ENCODE assay signal across 29 cellular contexts in the genomic region with DNA sequence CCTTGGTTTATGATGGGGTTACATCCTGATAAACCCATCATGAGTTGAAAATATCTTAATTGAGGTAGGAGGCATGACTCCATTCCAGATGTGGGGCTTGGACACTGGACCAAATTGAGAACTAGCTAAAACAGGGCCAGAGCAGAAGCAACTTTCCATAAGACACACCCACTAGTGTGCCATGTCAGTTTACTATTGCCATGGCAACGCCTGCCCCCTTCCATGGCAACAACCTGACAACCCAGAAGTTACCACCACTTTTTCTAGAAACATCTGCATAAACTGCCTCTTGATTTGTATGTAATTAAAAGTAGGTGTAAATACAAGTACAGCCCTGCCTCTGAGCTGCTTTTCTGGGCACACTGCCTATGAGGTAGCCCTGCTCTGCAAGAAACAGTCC. TPM values are rescaled to one million over a fixed set of nuclear protein-coding genes. Genes with fewer than 3 reads are reported as not detected.
DNase-seq lines count a peak whose midpoint lies in the region; TF ChIP-seq lines count a peak whose summit lies in the region.
"Had no signal": no experiment of that assay in that cellular context is flagged by ENCODE, and none has a peak within 500 bp of the region (broad histone marks: within the 10 kb centered on the region; RNA-seq: fewer than 3 reads in every experiment).

No MANE protein-coding gene starts in this region.

- no peak for TF ChIP-seq POLR2A in suprapubic skin (IDR thresholded peaks at IDR 0.05)

- H3K27ac ChIP-seq in suprapubic skin (peak overlapping the region; percentile 33), coronary artery (no peak overlapping the region)
- H3K27ac ChIP-seq: heart right ventricle, spleen had no signal

- intact Hi-C loops in posterior vena cava (cut with DNase I): no loop called here

- no peaks in the 10 kb centered on the region for H3K9me3 ChIP-seq in NT2/D1 (ENCODE audit: insufficient read depth, low read length)
- H3K9me3 ChIP-seq in suprapubic skin: no peaks in the 10 kb centered on the region
- H3K9me3 ChIP-seq: HAP-1, heart right ventricle, spleen had no signal

- H3K9ac ChIP-seq in NT2/D1 (ENCODE audit: insufficient read length, low read depth): no peak overlapping the region

- H3K4me1 ChIP-seq in NT2/D1 (ENCODE audit: insufficient read depth, insufficient read length) (peaks cover 2% of the 10 kb centered on the region), suprapubic skin (peaks cover 61% of the 10 kb centered on the region)
- H3K4me1 ChIP-seq: HAP-1, heart right ventricle, spleen had no signal

- TF ChIP-seq CTCF in epithelial cell of esophagus (IDR thresholded peaks at IDR 0.05; ENCODE audit: insufficient read depth, low read depth, low read length, missing control alignments): no peak
- no peak for TF ChIP-seq CTCF in suprapubic skin (IDR thresholded peaks at IDR 0.05)
- TF ChIP-seq CTCF in coronary artery (IDR thresholded peaks at IDR 0.05): no peak

- peak; percentile 50 for DNase-seq in NCI-H748 (lab: John Stamatoyannopoulos, UW; ENCODE audit: unreplicated experiment)
- DNase-seq in NCI-H748 treated with DMSO at 0.1 percent for 48 hours (lab: John Stamatoyannopoulos, UW): no peak
- DNase-seq in NT2/D1 (ENCODE audit: low read depth, low spot score): peak; percentile 16
- DNase-seq in epithelial cell of esophagus (ENCODE audit: low read depth): peak; percentile 21
- DNase-seq in suprapubic skin (ENCODE audit: low spot score in 2 of 2): no peak
- no peak for DNase-seq in NCI-H146 (lab: John Stamatoyannopoulos, UW)
- no peak for DNase-seq in posterior vena cava (ENCODE audit: low spot score)
- no peak for DNase-seq in coronary artery (ENCODE audit: low spot score)
- DNase-seq: ACHN; activated B cell treated with CpG ODN at 0.5 μM for 24 hours; activated CD4-positive, alpha-beta T cell treated with anti-CD3 and anti-CD28 coated beads, Interleukin-2, amount 50 U/mL, for 4 hours; activated CD8-positive, alpha-beta memory T cell treated with anti-CD3 and anti-CD28 coated beads, Interleukin-2, amount 50 U/mL, for 4 hours; activated naive CD8-positive, alpha-beta T cell treated with anti-CD3 and anti-CD28 coated beads for 36 hours; heart right ventricle; Kasumi-1; mesenchymal stem cell; naive thymus-derived CD4-positive, alpha-beta T cell; NCI-H1092; NCI-H526 treated with DMSO at 0.1 percent for 48 hours; Right ventricle myocardium superior; spleen; stimulated activated CD4-positive, alpha-beta T cell treated with anti-CD3 and anti-CD28 coated beads, Interleukin-2, amount 100 ng/mL, for 48 hours; T-helper 9 cell had no signal

- 25% methylated on average over 1 of the region's 1 CpG for WGBS in suprapubic skin

- H3K4me3 ChIP-seq in NT2/D1 (ENCODE audit: insufficient read length, low read depth): no peak overlapping the region
- H3K4me3 ChIP-seq in epithelial cell of esophagus (ENCODE audit: low read length): no peak overlapping the region
- H3K4me3 ChIP-seq in suprapubic skin: no peak overlapping the region
- H3K4me3 ChIP-seq in coronary artery: no peak overlapping the region
- H3K4me3 ChIP-seq: HAP-1, heart right ventricle, spleen had no signal

- no peaks in the 10 kb centered on the region for H3K27me3 ChIP-seq in NT2/D1 (ENCODE audit: insufficient read depth, insufficient read length)
- H3K27me3 ChIP-seq in suprapubic skin: no peaks in the 10 kb centered on the region

- no peaks in the 10 kb centered on the region for H3K36me3 ChIP-seq in NT2/D1 (ENCODE audit: insufficient read depth, insufficient read length, low read length)
- H3K36me3 ChIP-seq in suprapubic skin: no peaks in the 10 kb centered on the region
- H3K36me3 ChIP-seq: HAP-1, heart right ventricle, spleen had no signal

- TF ChIP-seq EP300 in suprapubic skin (IDR thresholded peaks at IDR 0.05): no peak

RNA-seq across cellular contexts. Expression of a gene that starts 19.6 kb away (rescaled TPM):
- total RNA-seq in suprapubic skin (10 to 100 TPM; 36.8 to 73.6 (median 64.1) TPM), posterior vena cava (1 to 10 TPM; 2.7 to 4.5 TPM)
- total RNA-seq: activated B cell treated with CpG ODN at 0.5 μM for 24 hours; activated naive CD8-positive, alpha-beta T cell treated with anti-CD3 and anti-CD28 coated beads for 36 hours; activated T-helper 2 cell treated with anti-CD3 and anti-CD28 coated beads, Interferon-gamma antibody, Interleukin-2, Interleukin-4, amounts not matched to agents 10 μg/mL and 5 μg/mL and 100 μg/mL, durations not matched to agents 14 hours and 24 hours and 36 hours; astrocyte; Daoy; endothelial cell of umbilical vein; fibroblast of villous mesenchyme; naive thymus-derived CD4-positive, alpha-beta T cell; Right ventricle myocardium superior had no signal

Comparison
In these comparisons a context has a peak if more than half of its experiments do, and no peak if none do; other contexts are left out.
1. DNase-seq: peak in NCI-H748 (single experiment), NT2/D1 (single experiment) and epithelial cell of esophagus (single experiment); none in NCI-H748 treated with DMSO at 0.1 percent for 48 hours (single experiment), suprapubic skin (0 of 2), NCI-H146 (single experiment), posterior vena cava (single experiment) and coronary artery (single experiment).
2. RNA of a gene that starts 19.6 kb away (total RNA-seq): 36.8 to 73.6 TPM in suprapubic skin; 2.7 to 4.5 TPM in posterior vena cava; every median in the first group is over 4 times any median in the second.